Comparison of ENCODE assay signal across 22 cellular contexts in genomic region chr1:3474421-3474820, GRCh38. TPM values are rescaled to one million over a fixed set of nuclear protein-coding genes. Genes with fewer than 3 reads are reported as not detected.
DNase-seq lines count a peak whose midpoint lies in the region; ATAC-seq and TF ChIP-seq lines count a peak whose summit lies in the region.
"Had no signal": no experiment of that assay in that cellular context is flagged by ENCODE, and none has a peak within 500 bp of the region (broad histone marks: within the 10 kb centered on the region; RNA-seq: fewer than 3 reads in every experiment).

No MANE protein-coding gene starts in this region.

- WGBS in right cardiac atrium = 71% methylated on average over 10 of the region's 10 CpGs

- H3K36me3 ChIP-seq in HEK293 (ENCODE audit: control insufficient read depth in 2 of 2, insufficient read depth in 1 of 2, low read length in 2 of 2) (peaks cover 0 to 8% of the 10 kb centered on the region in 2 experiments; a peak in 1 of 3 replicates), RWPE2 (ENCODE audit: low read depth) (peaks cover 10% of the 10 kb centered on the region)
- no peaks in the 10 kb centered on the region for H3K36me3 ChIP-seq in effector memory CD4-positive, alpha-beta T cell (ENCODE audit: control insufficient read depth, insufficient read depth, low read length)
- H3K36me3 ChIP-seq: BLaER1 treated with 17β-estradiol and CSF1 and Interleukin-3, amounts not matched to agents 10 nM and 100 nM had no signal

- ATAC-seq in right cardiac atrium (no peak), RWPE2 (ENCODE audit: low read depth) (no peak)
- ATAC-seq: A549, GM12878 had no signal

- H3K27ac ChIP-seq in right cardiac atrium (ENCODE audit: low read length) = no peak overlapping the region
- no peak overlapping the region for H3K27ac ChIP-seq in HEK293 (ENCODE audit: extremely low read depth, low read depth, low read length)
- peak overlapping the region; percentile 67 for H3K27ac ChIP-seq in RWPE2 (ENCODE audit: poor library complexity, severe bottlenecking)
- H3K27ac ChIP-seq in effector memory CD4-positive, alpha-beta T cell (ENCODE audit: insufficient read depth, low read length, poor library complexity, severe bottlenecking) = no peak overlapping the region
- H3K27ac ChIP-seq: 22Rv1; A549; BLaER1 treated with 17β-estradiol and CSF1 and Interleukin-3, amounts not matched to agents 10 nM and 100 nM had no signal

- H3K4me1 ChIP-seq in right cardiac atrium (ENCODE audit: control insufficient read depth, insufficient read depth, low read length) = no peaks in the 10 kb centered on the region
- no peaks in the 10 kb centered on the region for H3K4me1 ChIP-seq in HEK293 (ENCODE audit: control insufficient read depth, insufficient read depth, low read length)
- peaks cover 29% of the 10 kb centered on the region for H3K4me1 ChIP-seq in RWPE2 (ENCODE audit: insufficient read depth, poor library complexity, severe bottlenecking)
- no peaks in the 10 kb centered on the region for H3K4me1 ChIP-seq in effector memory CD4-positive, alpha-beta T cell (ENCODE audit: control insufficient read depth, insufficient read depth, low read length, poor library complexity, severe bottlenecking)

- TF ChIP-seq CTCF in HEK293 (tag by site-specific recombination; IDR thresholded peaks at IDR 0.05) (no peak), RWPE2 (IDR thresholded peaks at IDR 0.05; ENCODE audit: poor library complexity, severe bottlenecking) (no peak)

- H3K27me3 ChIP-seq in right cardiac atrium (ENCODE audit: control insufficient read depth, insufficient read depth) (no peaks in the 10 kb centered on the region), RWPE2 (ENCODE audit: insufficient read depth, poor library complexity, severe bottlenecking) (no peaks in the 10 kb centered on the region)
- H3K27me3 ChIP-seq in effector memory CD4-positive, alpha-beta T cell (replicated peaks; ENCODE audit: control insufficient read depth, insufficient read depth, low read length, poor library complexity, severe bottlenecking) = no peaks in the 10 kb centered on the region

- H3K9me3 ChIP-seq in right cardiac atrium (ENCODE audit: control insufficient read depth, low read length) (no peaks in the 10 kb centered on the region), HEK293 (ENCODE audit: control insufficient read depth, insufficient read depth, low read depth, low read length) (no peaks in the 10 kb centered on the region), RWPE2 (ENCODE audit: severe bottlenecking) (no peaks in the 10 kb centered on the region)
- H3K9me3 ChIP-seq in effector memory CD4-positive, alpha-beta T cell (ENCODE audit: control insufficient read depth, low read length) = no peaks in the 10 kb centered on the region
- H3K9me3 ChIP-seq: A549; BLaER1 treated with 17β-estradiol and CSF1 and Interleukin-3, amounts not matched to agents 10 nM and 100 nM had no signal

- intact Hi-C loops in right cardiac atrium (cut with DNase I) = no loop called here
- intact Hi-C loops in cardiac septum (cut with DNase I) = no loop called here

- POLR2A ChIA-PET in HEK293 (lab: Yijun Ruan, JAX) = interaction anchor here (0.6 kb wide), 1 partner anchor 29 kb away, joined by 3 read pairs; no protein-coding TSS in a partner anchor

- DNase-seq in right cardiac atrium (peak in 2 of 3 donors; percentile 41 to 52), cardiac septum (ENCODE audit: low spot score) (no peak), RWPE2 (ENCODE audit: low spot score) (no peak), C1 segment of cervical spinal cord (lab: John Stamatoyannopoulos, UW) (no peak)
- DNase-seq in effector memory CD4-positive, alpha-beta T cell = no peak
- DNase-seq: AML-193; CD4-positive, CD25-positive, alpha-beta regulatory T cell; CD8-positive, alpha-beta memory T cell; COR-L47; DMS 273 treated with DMSO at 0.1 percent for 48 hours; DMS153; DMS53; DMS79; DND-41; EL; GDM1 had no signal

- CTCF ChIA-PET in HEK293 (lab: Yijun Ruan, JAX) = no interaction called here

- H3K4me3 ChIP-seq in right cardiac atrium (ENCODE audit: low read length) = no peak overlapping the region
- no peak overlapping the region for H3K4me3 ChIP-seq in HEK293 (ENCODE audit: low read depth, low read length)
- no peak overlapping the region for H3K4me3 ChIP-seq in RWPE2 (ENCODE audit: severe bottlenecking)
- no peak overlapping the region for H3K4me3 ChIP-seq in effector memory CD4-positive, alpha-beta T cell (ENCODE audit: insufficient read depth, low read depth, low read length, poor library complexity, severe bottlenecking)
- H3K4me3 ChIP-seq: A549; BLaER1 treated with 17β-estradiol and CSF1 and Interleukin-3, amounts not matched to agents 10 nM and 100 nM; GM12878 had no signal

TF ChIP-seq in HEK293, 187 proteins besides CTCF, POLR2A, EP300 and RAD21:
- TF ChIP-seq ZNF221 (tag by site-specific recombination; IDR thresholded peaks at IDR 0.05; ENCODE audit: borderline replicate concordance) (no peak), ZNF639 (tag by site-specific recombination; IDR thresholded peaks at IDR 0.05) (no peak), ZFP37 (tag by site-specific recombination; IDR thresholded peaks at IDR 0.05) (no peak), RBAK (tag by site-specific recombination; IDR thresholded peaks at IDR 0.05) (no peak), ZNF280D (tag by site-specific recombination; IDR thresholded peaks at IDR 0.05) (no peak), GLIS2 (tag by site-specific recombination; IDR thresholded peaks at IDR 0.05) (peak; percentile 31; the same call in 1 of the 2 replicates)

RNA-seq across cellular contexts. Expression of gene ARHGEF16, which starts 20.0 kb away (rescaled TPM):
- total RNA-seq in right cardiac atrium (1 to 10 TPM in 3 of 4 donors, under 1 TPM in 1; 0.28 to 2.5 (median 1.8) TPM), cardiac septum (0.57 TPM)
- 1.4 TPM for polyA plus RNA-seq in right cardiac atrium
- total RNA-seq: CD4-positive, CD25-positive, alpha-beta regulatory T cell; CD8-positive, alpha-beta memory T cell; GM12878 had no signal
- polyA plus RNA-seq: CD14-positive monocyte; CD4-positive, CD25-positive, alpha-beta regulatory T cell; GM12878 had no signal

Comparison
In these comparisons a context has a peak if more than half of its experiments do, and no peak if none do; other contexts are left out.
1. DNase-seq: peak in right cardiac atrium (2 of 3); none in cardiac septum (single experiment), RWPE2 (single experiment), effector memory CD4-positive, alpha-beta T cell (0 of 3) and C1 segment of cervical spinal cord (0 of 14).